Comparison of ENCODE assay signal across 1 cellular context in genomic region chr19:11381535-11382369, GRCh38.
TF ChIP-seq lines count a peak whose summit lies in the region.

No MANE protein-coding gene starts in this region.

TF ChIP-seq in IMR-90, 13 proteins besides CTCF, POLR2A, EP300 and RAD21 (continued from another document):
- no peak for TF ChIP-seq NFE2L2 (IDR thresholded peaks at IDR 0.05; ENCODE audit: low read depth, low read length)
- 0 out of 2 replicates have a peak, but pooled peaks have one; percentile 16 for TF ChIP-seq RFX5 (IDR thresholded peaks at IDR 0.05; ENCODE audit: low read depth, low read length)
- no peak for TF ChIP-seq RCOR1 (IDR thresholded peaks at IDR 0.05; ENCODE audit: insufficient replicate concordance, low read length)
